ENCODE assay signal across 35 cellular contexts in the genomic region with DNA sequence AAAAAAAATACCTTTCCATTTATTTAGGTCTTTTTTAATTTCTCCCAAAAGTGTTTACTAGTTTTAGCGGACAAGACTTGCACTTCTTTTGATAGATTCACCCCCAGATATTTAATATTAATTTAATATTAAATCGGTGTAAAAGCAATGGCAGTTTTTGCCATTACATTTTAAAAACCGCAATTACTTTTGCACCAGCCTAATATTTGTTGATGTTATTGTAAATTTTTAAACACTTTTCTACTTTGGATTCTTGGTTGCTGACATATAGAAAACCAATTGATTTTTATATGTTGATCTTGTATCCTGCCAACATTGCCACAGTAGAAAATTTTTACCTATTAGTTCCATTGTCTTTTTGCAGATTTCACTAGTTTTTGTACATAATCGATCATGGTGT.
"Had no signal": no experiment of that assay in that cellular context is flagged by ENCODE, and none has a peak within 500 bp of the region (broad histone marks: within the 10 kb centered on the region; RNA-seq: fewer than 3 reads in every experiment).

No MANE protein-coding gene starts in this region.

- H3K4me3 ChIP-seq: MG63 had no signal

- H3K36me3 ChIP-seq: MG63 had no signal

- DNase-seq: Karpas-422, Kasumi-1, MG63, MM.1S, MV-4-11, NCI-H1048, NCI-H1092, NCI-H1092 treated with DMSO at 0.1 percent for 48 hours, NCI-H1105, NCI-H1105 treated with DMSO at 0.1 percent for 48 hours, NCI-H1417, NCI-H1417 treated with DMSO at 0.1 percent for 48 hours, NCI-H1436, NCI-H1436 treated with DMSO at 0.1 percent for 48 hours, NCI-H146, NCI-H1694, NCI-H1694 treated with DMSO at 0.1 percent for 48 hours, NCI-H187, NCI-H187 treated with DMSO at 0.1 percent for 48 hours, NCI-H1930, NCI-H2029, NCI-H2029 treated with DMSO at 0.1 percent for 48 hours, NCI-H2081, NCI-H2081 treated with DMSO at 0.1 percent for 48 hours, NCI-H2107, NCI-H2171, NCI-H2171 treated with DMSO at 0.1 percent for 48 hours, NCI-H2227 treated with DMSO at 0.1 percent for 48 hours, NCI-H226, NCI-H345, NCI-H446, NCI-H446 treated with DMSO at 0.1 percent for 48 hours, NCI-H510A, NCI-H510A treated with DMSO at 0.1 percent for 48 hours, NCI-H524 had no signal
